32 cellular contexts compared by ENCODE assay signal in genomic region chr10:77442790-77443189, GRCh38.
DNase-seq lines count a peak whose midpoint lies in the region; ATAC-seq and TF ChIP-seq lines count a peak whose summit lies in the region.
"Had no signal": no experiment of that assay in that cellular context is flagged by ENCODE, and none has a peak within 500 bp of the region (broad histone marks: within the 10 kb centered on the region; RNA-seq: fewer than 3 reads in every experiment).

No MANE protein-coding gene starts in this region.

- H3K27ac Mint-ChIP-seq in activated CD8-positive, alpha-beta memory T cell treated with anti-CD3 and anti-CD28 coated beads, Interleukin-2, amount 10 ng/mL, durations not matched to agents 7 days and 5 days: no peak overlapping the region
- H3K27ac Mint-ChIP-seq: activated T-helper 2 cell treated with anti-CD3 and anti-CD28 coated beads, Interferon-gamma antibody, Interleukin-2, Interleukin-4, amounts not matched to agents 10 μg/mL and 5 μg/mL and 100 μg/mL, durations not matched to agents 14 hours and 24 hours and 36 hours; GM23338; mesothelial cell of epicardium; naive B cell had no signal

- no peak overlapping the region for H3K27ac ChIP-seq in body of pancreas
- H3K27ac ChIP-seq: 22Rv1, brain microvascular endothelial cell, dorsolateral prefrontal cortex, heart right ventricle, psoas muscle, VCaP had no signal

- no peak overlapping the region for H3K4me3 Mint-ChIP-seq in activated CD8-positive, alpha-beta memory T cell treated with anti-CD3 and anti-CD28 coated beads, Interleukin-2, amount 10 ng/mL, durations not matched to agents 7 days and 5 days
- H3K4me3 Mint-ChIP-seq: GM23338, mesothelial cell of epicardium, naive B cell had no signal

- no peaks in the 10 kb centered on the region for H3K27me3 Mint-ChIP-seq in activated CD8-positive, alpha-beta memory T cell treated with anti-CD3 and anti-CD28 coated beads, Interleukin-2, amount 10 ng/mL, durations not matched to agents 7 days and 5 days

- no peaks in the 10 kb centered on the region for H3K9me3 Mint-ChIP-seq in activated CD8-positive, alpha-beta memory T cell treated with anti-CD3 and anti-CD28 coated beads, Interleukin-2, amount 10 ng/mL, durations not matched to agents 7 days and 5 days (ENCODE audit: low read depth)
- H3K9me3 Mint-ChIP-seq: activated T-helper 2 cell treated with anti-CD3 and anti-CD28 coated beads, Interferon-gamma antibody, Interleukin-2, Interleukin-4, amounts not matched to agents 10 μg/mL and 5 μg/mL and 100 μg/mL, durations not matched to agents 14 hours and 24 hours and 36 hours; GM23338; mesothelial cell of epicardium; naive B cell had no signal

- intact Hi-C loops in body of pancreas (cut with DNase I): no loop called here

- TF ChIP-seq CTCF in body of pancreas (IDR thresholded peaks at IDR 0.05): no peak

- CTCF ChIA-PET in activated CD8-positive, alpha-beta memory T cell treated with anti-CD3 and anti-CD28 coated beads, Interleukin-2, amount 10 ng/mL, durations not matched to agents 7 days and 5 days (lab: Charles Lee): no interaction called here

- H3K9me3 ChIP-seq in body of pancreas: no peaks in the 10 kb centered on the region
- H3K9me3 ChIP-seq: Caco-2, heart right ventricle, psoas muscle, tibial artery had no signal

- H3K36me3 Mint-ChIP-seq in activated CD8-positive, alpha-beta memory T cell treated with anti-CD3 and anti-CD28 coated beads, Interleukin-2, amount 10 ng/mL, durations not matched to agents 7 days and 5 days: no peaks in the 10 kb centered on the region
- H3K36me3 Mint-ChIP-seq: naive B cell had no signal

- DNase-seq in NCI-H1092 treated with DMSO at 0.1 percent for 48 hours (lab: John Stamatoyannopoulos, UW) (peak; percentile 18), NCI-H1092 (lab: John Stamatoyannopoulos, UW) (no peak), NCI-H510A (lab: John Stamatoyannopoulos, UW) (peak; percentile 66), body of pancreas (peak in 3 of 4 donors; percentile 20 to 39 (median 37)), NAMALWA (ENCODE audit: low spot score) (no peak)
- DNase-seq in effector CD4-positive, alpha-beta T cell: no peak
- no peak for DNase-seq in activated CD8-positive, alpha-beta memory T cell treated with anti-CD3 and anti-CD28 coated beads, Interleukin-2, amount 10 ng/mL, durations not matched to agents 7 days and 5 days
- DNase-seq: activated CD4-positive, alpha-beta T cell treated with anti-CD3 and anti-CD28 coated beads for 48 hours; activated naive CD4-positive, alpha-beta T cell treated with anti-CD3 and anti-CD28 coated beads, Interleukin-2, amount 50 U/mL, for 16 hours; activated T-cell treated with anti-CD3 and anti-CD28 coated beads for 4 hours; brain microvascular endothelial cell; C1 segment of cervical spinal cord; Caco-2; cerebellar nuclear complex; dorsolateral prefrontal cortex; foreskin melanocyte; heart right ventricle; naive B cell; NCI-H1048; NCI-H2107; nucleus accumbens; psoas muscle; SHP77; stimulated activated CD4-positive, alpha-beta T cell treated with anti-CD3 and anti-CD28 coated beads, Interleukin-4, amount 100 ng/mL, for 24 hours; tibial artery had no signal

- 75 to 76% methylated on average over 5 of the region's 5 CpGs for WGBS in body of pancreas, 2 donors

- H3K27me3 ChIP-seq in body of pancreas: no peaks in the 10 kb centered on the region
- H3K27me3 ChIP-seq: brain microvascular endothelial cell, dorsolateral prefrontal cortex, tibial artery had no signal

- H3K36me3 ChIP-seq in body of pancreas (replicated peaks in 1 of 2; ENCODE audit: insufficient read depth in 1 of 2, low read depth in 2 of 2): no peaks in the 10 kb centered on the region
- H3K36me3 ChIP-seq: brain microvascular endothelial cell, heart right ventricle, tibial artery had no signal

- no peaks in the 10 kb centered on the region for H3K4me1 Mint-ChIP-seq in activated CD8-positive, alpha-beta memory T cell treated with anti-CD3 and anti-CD28 coated beads, Interleukin-2, amount 10 ng/mL, durations not matched to agents 7 days and 5 days
- H3K4me1 Mint-ChIP-seq: naive B cell had no signal

- ATAC-seq in body of pancreas: no peak
- ATAC-seq in HG02571 (IDR thresholded peaks at IDR 0.05; ENCODE audit: unreplicated experiment): no peak
- ATAC-seq in activated CD8-positive, alpha-beta memory T cell treated with anti-CD3 and anti-CD28 coated beads, Interleukin-2, amount 10 ng/mL, durations not matched to agents 7 days and 5 days: no peak
- ATAC-seq: heart right ventricle, Panc1, psoas muscle had no signal

- peaks cover 13% of the 10 kb centered on the region for H3K4me1 ChIP-seq in body of pancreas
- H3K4me1 ChIP-seq: Caco-2, heart right ventricle had no signal

- H3K4me3 ChIP-seq in body of pancreas: no peak overlapping the region
- H3K4me3 ChIP-seq: dorsolateral prefrontal cortex, GM23338, heart right ventricle, psoas muscle, tibial artery had no signal

- TF ChIP-seq POLR2A in body of pancreas (IDR thresholded peaks at IDR 0.05): no peak

Comparison
In these comparisons a context has a peak if more than half of its experiments do, and no peak if none do; other contexts are left out.
1. DNase-seq: peak in NCI-H1092 treated with DMSO at 0.1 percent for 48 hours (single experiment), NCI-H510A (single experiment) and body of pancreas (3 of 4); none in NCI-H1092 (single experiment), effector CD4-positive, alpha-beta T cell (single experiment), NAMALWA (single experiment) and activated CD8-positive, alpha-beta memory T cell treated with anti-CD3 and anti-CD28 coated beads, Interleukin-2, amount 10 ng/mL, durations not matched to agents 7 days and 5 days (single experiment).